20 cellular contexts compared by ENCODE assay signal in the genomic region with DNA sequence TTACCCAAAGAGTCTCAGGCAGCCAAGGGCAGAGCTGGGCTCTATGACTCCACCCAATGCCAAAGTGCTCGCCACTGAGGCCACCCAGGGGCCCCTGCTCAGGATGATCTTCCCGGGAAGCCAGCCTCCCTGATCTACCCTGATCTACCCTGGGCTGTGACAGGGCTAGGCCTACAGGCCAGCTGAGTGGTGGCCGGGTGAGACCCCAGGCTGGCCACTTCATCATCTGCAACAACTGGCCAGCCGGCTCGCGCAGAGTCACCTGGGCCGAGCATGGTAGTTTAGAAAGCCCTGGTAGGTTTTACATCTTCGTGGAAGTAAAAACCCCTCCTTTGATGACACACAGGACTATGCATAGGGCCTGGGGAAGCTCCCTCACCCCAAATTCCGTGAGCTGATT.
DNase-seq lines count a peak whose midpoint lies in the region; ATAC-seq and TF ChIP-seq lines count a peak whose summit lies in the region.
"Had no signal": no experiment of that assay in that cellular context is flagged by ENCODE, and none has a peak within 500 bp of the region (broad histone marks: within the 10 kb centered on the region; RNA-seq: fewer than 3 reads in every experiment).

No MANE protein-coding gene starts in this region.

- no peak overlapping the region for H2AFZ ChIP-seq in neuronal stem cell (ENCODE audit: low read length)

- 88% methylated on average over 9 of the region's 9 CpGs for WGBS in right cardiac atrium
- no CpG with 5 or more reads among the region's 9 CpGs for WGBS in neuronal stem cell (ENCODE audit: extremely low coverage in 2 of 2, insufficient read length in 2 of 2, insufficient replicate concordance in 1 of 2), 2 donors

- CTCF ChIA-PET in Caco-2 (lab: Charles Lee) = no interaction called here

- peaks cover 11% of the 10 kb centered on the region for H3K4me1 Mint-ChIP-seq in chondrocyte (ENCODE audit: low read depth)
- H3K4me1 Mint-ChIP-seq in Caco-2 (ENCODE audit: low read depth, unreplicated experiment) = no peaks in the 10 kb centered on the region

- H3K27me3 ChIP-seq in left ventricle myocardium inferior (ENCODE audit: low read depth) (peaks cover 99% of the 10 kb centered on the region), right cardiac atrium (ENCODE audit: control insufficient read depth, insufficient read depth) (no peaks in the 10 kb centered on the region), neuronal stem cell (ENCODE audit: control insufficient read depth in 3 of 3, insufficient read depth in 3 of 3, low read depth in 1 of 3, low read length in 3 of 3) (peaks cover 0 to 12% (median 0%) of the 10 kb centered on the region in 3 experiments), Caco-2 (replicated peaks; ENCODE audit: control insufficient read depth, insufficient read depth, low read length) (no peaks in the 10 kb centered on the region)
- H3K27me3 ChIP-seq: BLaER1 treated with 17β-estradiol and CSF1 and Interleukin-3, amounts not matched to agents 10 nM and 100 nM had no signal

- DNase-seq in Right ventricle myocardium inferior (ENCODE audit: missing footprints) (peak; percentile 47), left ventricle myocardium inferior (no peak), right cardiac atrium (peak in 2 of 3 donors; percentile 3 to 9), cardiac septum (ENCODE audit: low spot score) (no peak), chondrocyte (ENCODE audit: low spot score) (peak; percentile 55), neuronal stem cell (ENCODE audit: low spot score) (no peak), Caco-2 (no peak)
- DNase-seq: BE2C; CD4-positive, alpha-beta T cell; CD8-positive, alpha-beta T cell; DMS 273 treated with DMSO at 0.1 percent for 48 hours; DMS153; DMS53; DMS79; GF-D8 had no signal

- no peak overlapping the region for H3K23ac ChIP-seq in neuronal stem cell (ENCODE audit: low read depth, low read length, poor library complexity)

- intact Hi-C loops in Right ventricle myocardium inferior (cut with DNase I) (no loop called here), left ventricle myocardium inferior (cut with micrococcal nuclease) (no loop called here), right cardiac atrium (cut with DNase I) (no loop called here), cardiac septum (cut with DNase I) (no loop called here), Caco-2 (cut with micrococcal nuclease; ENCODE audit: unreplicated experiment) (no loop called here)

- H3K4me3 ChIP-seq in left ventricle myocardium inferior (no peak overlapping the region), right cardiac atrium (ENCODE audit: low read length) (no peak overlapping the region), neuronal stem cell (ENCODE audit: low read length in 2 of 2) (no peak overlapping the region), Caco-2 (ENCODE audit: low read depth, low read length) (no peak overlapping the region)
- H3K4me3 ChIP-seq: A549; BLaER1 treated with 17β-estradiol and CSF1 and Interleukin-3, amounts not matched to agents 10 nM and 100 nM had no signal

- H3K14ac ChIP-seq in neuronal stem cell (ENCODE audit: low read length) = no peak overlapping the region

- no peaks in the 10 kb centered on the region for H3K9me3 Mint-ChIP-seq in chondrocyte (ENCODE audit: low read depth)
- H3K9me3 Mint-ChIP-seq in Caco-2 (ENCODE audit: unreplicated experiment) = no peaks in the 10 kb centered on the region
- H3K9me3 Mint-ChIP-seq: CD4-positive, alpha-beta T cell; CD8-positive, alpha-beta T cell had no signal

- H3K79me1 ChIP-seq in neuronal stem cell (ENCODE audit: low read depth, low read length) = no peaks in the 10 kb centered on the region

- no peak overlapping the region for H4K8ac ChIP-seq in neuronal stem cell (ENCODE audit: low read depth, low read length)

- no peak overlapping the region for H3K4me3 Mint-ChIP-seq in chondrocyte (ENCODE audit: unreplicated experiment)
- H3K4me3 Mint-ChIP-seq in Caco-2 (ENCODE audit: unreplicated experiment) = no peak overlapping the region
- H3K4me3 Mint-ChIP-seq: CD4-positive, alpha-beta T cell; CD8-positive, alpha-beta T cell had no signal

- no peak overlapping the region for H3K27ac Mint-ChIP-seq in chondrocyte (ENCODE audit: unreplicated experiment)
- no peak overlapping the region for H3K27ac Mint-ChIP-seq in Caco-2 (ENCODE audit: unreplicated experiment)
- H3K27ac Mint-ChIP-seq: CD4-positive, alpha-beta T cell; CD8-positive, alpha-beta T cell had no signal

- H3K36me3 Mint-ChIP-seq in chondrocyte (ENCODE audit: low read depth) (no peaks in the 10 kb centered on the region), Caco-2 (ENCODE audit: insufficient read depth, unreplicated experiment) (no peaks in the 10 kb centered on the region)
- H3K36me3 Mint-ChIP-seq: CD8-positive, alpha-beta T cell had no signal

- TF ChIP-seq CTCF in left ventricle myocardium inferior (IDR thresholded peaks at IDR 0.05; ENCODE audit: borderline replicate concordance) (no peak), chondrocyte (IDR thresholded peaks at IDR 0.05) (no peak), Caco-2 (IDR thresholded peaks at IDR 0.05; ENCODE audit: insufficient read depth in 1 of 2, low read depth in 1 of 2, low read length in 1 of 2, severe bottlenecking in 1 of 2, unreplicated experiment in 1 of 2) (no peak)

- H2BK120ac ChIP-seq in neuronal stem cell (ENCODE audit: low read depth, low read length) = no peak overlapping the region

- no peak overlapping the region for H4K91ac ChIP-seq in neuronal stem cell (ENCODE audit: low read depth, low read length, poor library complexity)

- no peak overlapping the region for H2BK5ac ChIP-seq in neuronal stem cell (ENCODE audit: low read length)

- ATAC-seq in Right ventricle myocardium inferior (no peak), right cardiac atrium (no peak), GM21786 (IDR thresholded peaks at IDR 0.05; ENCODE audit: unreplicated experiment) (no peak)
- ATAC-seq: A549; CD8-positive, alpha-beta T cell had no signal

- H3K18ac ChIP-seq in neuronal stem cell (ENCODE audit: low read length) = peak overlapping the region; percentile 44

- H3K4ac ChIP-seq in neuronal stem cell (ENCODE audit: low read length) = no peak overlapping the region

- H3K9ac ChIP-seq in neuronal stem cell (ENCODE audit: low read depth, low read length, poor library complexity) = no peak overlapping the region

- H3K27me3 Mint-ChIP-seq in chondrocyte (ENCODE audit: low read depth) (peaks cover 19% of the 10 kb centered on the region), Caco-2 (ENCODE audit: insufficient read depth, unreplicated experiment) (no peaks in the 10 kb centered on the region)
- H3K27me3 Mint-ChIP-seq: CD4-positive, alpha-beta T cell had no signal

- no TSS peak for BruUV-seq in Caco-2 (replicated peaks; lab: Mats Ljungman, UMichigan)

- no peak overlapping the region for H3K4me2 ChIP-seq in neuronal stem cell (ENCODE audit: insufficient read depth, low read length, poor library complexity, severe bottlenecking)
- H3K4me2 ChIP-seq: A549 had no signal

- H3K27ac ChIP-seq in left ventricle myocardium inferior (replicated peaks) (no peak overlapping the region), right cardiac atrium (ENCODE audit: low read length) (no peak overlapping the region), neuronal stem cell (replicated peaks; ENCODE audit: low read length) (no peak overlapping the region)
- H3K27ac ChIP-seq: 22Rv1, A549, C4-2B had no signal

- peak overlapping the region; percentile 42 for H2BK15ac ChIP-seq in neuronal stem cell (ENCODE audit: low read length)

- POLR2A ChIA-PET in Caco-2 (lab: Charles Lee) = no interaction called here

- no peaks in the 10 kb centered on the region for H3K36me3 ChIP-seq in left ventricle myocardium inferior
- no peaks in the 10 kb centered on the region for H3K36me3 ChIP-seq in neuronal stem cell (replicated peaks in 1 of 2; ENCODE audit: control insufficient read depth in 2 of 2, insufficient read depth in 2 of 2, low read length in 2 of 2)
- no peaks in the 10 kb centered on the region for H3K36me3 ChIP-seq in Caco-2 (ENCODE audit: control insufficient read depth, insufficient read depth, low read length)
- H3K36me3 ChIP-seq: BE2C; BLaER1 treated with 17β-estradiol and CSF1 and Interleukin-3, amounts not matched to agents 10 nM and 100 nM had no signal

- peak overlapping the region; percentile 47 for H2AK5ac ChIP-seq in neuronal stem cell (ENCODE audit: low read depth, low read length)

- H3K4me1 ChIP-seq in left ventricle myocardium inferior (no peaks in the 10 kb centered on the region), right cardiac atrium (ENCODE audit: control insufficient read depth, insufficient read depth, low read length) (no peaks in the 10 kb centered on the region), neuronal stem cell (ENCODE audit: control insufficient read depth in 2 of 2, insufficient read depth in 1 of 2, low read depth in 1 of 2, low read length in 2 of 2) (peaks cover 0 to 14% of the 10 kb centered on the region in 2 donors), Caco-2 (no peaks in the 10 kb centered on the region)
- H3K4me1 ChIP-seq: A549, BE2C had no signal

- H3K9me3 ChIP-seq in left ventricle myocardium inferior (replicated peaks) (no peaks in the 10 kb centered on the region), right cardiac atrium (ENCODE audit: control insufficient read depth, low read length) (no peaks in the 10 kb centered on the region), neuronal stem cell (replicated peaks in 1 of 2; ENCODE audit: control insufficient read depth in 2 of 2, insufficient read depth in 1 of 2, low read depth in 1 of 2, low read length in 2 of 2) (peaks cover 0 to 2% of the 10 kb centered on the region in 2 donors), Caco-2 (no peaks in the 10 kb centered on the region)
- H3K9me3 ChIP-seq: A549; BE2C; BLaER1 treated with 17β-estradiol and CSF1 and Interleukin-3, amounts not matched to agents 10 nM and 100 nM had no signal

- no peak overlapping the region for H2BK12ac ChIP-seq in neuronal stem cell (ENCODE audit: low read length)

Comparison
In these comparisons a context has a peak if more than half of its experiments do, and no peak if none do; other contexts are left out.
1. DNase-seq: peak in Right ventricle myocardium inferior (single experiment), right cardiac atrium (2 of 3) and chondrocyte (single experiment); none in left ventricle myocardium inferior (single experiment), cardiac septum (single experiment), neuronal stem cell (single experiment) and Caco-2 (0 of 2).